In genomic region chrX:69505772-69506616, GRCh38 we compare ENCODE assay signal across 16 cellular contexts. TPM values are rescaled to one million over a fixed set of nuclear protein-coding genes. Genes with fewer than 3 reads are reported as not detected.
A peak's percentile ranks its signal among the peaks of the same experiment; 100 is the strongest.
DNase-seq lines count a peak whose midpoint lies in the region; ATAC-seq, FAIRE-seq and TF ChIP-seq lines count a peak whose summit lies in the region.
"Had no signal": no experiment of that assay in that cellular context is flagged by ENCODE, and none has a peak within 500 bp of the region (broad histone marks: within the 10 kb centered on the region; RNA-seq: fewer than 3 reads in every experiment).

No MANE protein-coding gene starts in this region.

- DNase-seq in HepG2 (ENCODE audit: low spot score) (no peak), right lobe of liver (no peak), vagina (ENCODE audit: extremely low spot score in 2 of 2) (peak; percentile 49 to 77), NCI-H1930 (lab: John Stamatoyannopoulos, UW) (no peak), NCI-H524 treated with DMSO at 0.1 percent for 48 hours (lab: John Stamatoyannopoulos, UW) (no peak), NCI-H510A treated with DMSO at 0.1 percent for 48 hours (lab: John Stamatoyannopoulos, UW) (no peak)
- DNase-seq: foreskin melanocyte, midbrain, NCI-H1048, NCI-H748 treated with DMSO at 0.1 percent for 48 hours had no signal

- peak overlapping the region; percentile 61 for H3K4me2 ChIP-seq in HepG2 (ENCODE audit: low read depth, low read length)

- peaks cover 12% of the 10 kb centered on the region for H3K27me3 Mint-ChIP-seq in brain

- H4K20me1 ChIP-seq in HepG2 (ENCODE audit: insufficient read depth, low read length), result 0 out of 2 replicates have a peak, but pooled peaks cover 3% of the 10 kb centered on the region

- intact Hi-C loops in HepG2 (cut with micrococcal nuclease; ENCODE audit: unreplicated experiment), result loop anchor here (2.0 kb wide), 1 partner anchor 109 kb away; no protein-coding TSS in a partner anchor
- intact Hi-C loops in right lobe of liver (cut with DNase I), result no loop called here
- intact Hi-C loops in vagina (cut with DNase I), result no loop called here

- TF ChIP-seq CTCF in HepG2 (CRISPR knock-in tag; IDR thresholded peaks at IDR 0.05), result no peak
- TF ChIP-seq CTCF in right lobe of liver (IDR thresholded peaks at IDR 0.05), result no peak
- TF ChIP-seq CTCF in brain (conservative IDR thresholded peaks at IDR 0.05), result no peak
- no peak for TF ChIP-seq CTCF in vagina (IDR thresholded peaks at IDR 0.05)

- no peaks in the 10 kb centered on the region for H3K36me3 ChIP-seq in HepG2 (replicated peaks in 1 of 2; ENCODE audit: control insufficient read depth in 1 of 2, insufficient read depth in 2 of 2, low read length in 2 of 2)
- no peaks in the 10 kb centered on the region for H3K36me3 ChIP-seq in right lobe of liver
- no peaks in the 10 kb centered on the region for H3K36me3 ChIP-seq in vagina

- in situ Hi-C loops in HepG2 (cut with HindIII; ENCODE audit: extremely low pct_ligation_motif_present, low pct_unique_long_range_greater_than_20kb), result no loop called here

- CTCF ChIA-PET in HepG2 (lab: Yijun Ruan, JAX; ENCODE audit: low intra/inter-chr PET ratio, low total read pairs), result no interaction called here

- TF ChIP-seq EP300 in HepG2 (IDR thresholded peaks at IDR 0.05; ENCODE audit: low read depth in 2 of 2, low read length in 2 of 2) (no peak), HepG2 (CRISPR knock-in tag; IDR thresholded peaks at IDR 0.05; ENCODE audit: borderline replicate concordance) (no peak)

- peaks cover 45% of the 10 kb centered on the region for H3K4me1 ChIP-seq in HepG2 (ENCODE audit: insufficient read depth, low read length)
- H3K4me1 ChIP-seq in right lobe of liver, result no peaks in the 10 kb centered on the region
- peaks cover 6% of the 10 kb centered on the region for H3K4me1 ChIP-seq in vagina

- POLR2A ChIA-PET in HepG2 (lab: Yijun Ruan, JAX), result no interaction called here

- no peak overlapping the region for H2AFZ ChIP-seq in HepG2 (ENCODE audit: low read length)

- no TSS peak for BruUV-seq in HepG2 (replicated peaks; lab: Mats Ljungman, UMichigan)

- H3K27ac ChIP-seq in HepG2 (ENCODE audit: extremely low read length, insufficient read depth, low read length), result no peak overlapping the region
- no peak overlapping the region for H3K27ac ChIP-seq in right lobe of liver
- no peak overlapping the region for H3K27ac ChIP-seq in vagina
- H3K27ac ChIP-seq: skin epidermis had no signal

- peaks cover 6% of the 10 kb centered on the region for H3K79me2 ChIP-seq in HepG2 (ENCODE audit: insufficient read depth, low read length)

- FAIRE-seq in HepG2 (lab: Jason Lieb, UNC), result no peak
- FAIRE-seq: GM19239 had no signal

- peak overlapping the region in 2 of 5 experiments; percentile 48 to 69 for H3K27ac Mint-ChIP-seq in brain

- peaks cover 31% of the 10 kb centered on the region for H3K4me1 Mint-ChIP-seq in brain
- H3K4me1 Mint-ChIP-seq: CD14-positive monocyte; central memory CD8-positive, alpha-beta T cell had no signal

- H3K4me3 ChIP-seq in HepG2 (replicated peaks in 1 of 3; ENCODE audit: insufficient read depth in 1 of 3, low read depth in 2 of 3, low read length in 3 of 3) (peak overlapping the region; percentile 54 to 75 (median 63); a peak in 4 of 6 replicates), right lobe of liver (no peak overlapping the region), iPS-18c (ENCODE audit: insufficient read depth, low read depth, low read length) (peak overlapping the region; percentile 46), vagina (no peak overlapping the region)
- H3K4me3 ChIP-seq: skin epidermis had no signal

- no CpG with 5 or more reads among the region's 36 CpGs for WGBS in HepG2 (ENCODE audit: low lambda C conversion rate)
- WGBS in right lobe of liver (ENCODE audit: insufficient coverage, low coverage, low lambda C conversion rate, missing lambda C conversion rate), result 59% methylated on average over 17 of the region's 36 CpGs

- peaks cover 0 to 7% (median 0%) of the 10 kb centered on the region in 5 experiments for H3K9me3 Mint-ChIP-seq in brain
- H3K9me3 Mint-ChIP-seq: central memory CD8-positive, alpha-beta T cell had no signal

- peak overlapping the region; percentile 77 to 90 (median 87) for H3K4me3 Mint-ChIP-seq in brain
- H3K4me3 Mint-ChIP-seq: central memory CD8-positive, alpha-beta T cell had no signal

- H3K27me3 ChIP-seq in HepG2 (ENCODE audit: control insufficient read depth in 1 of 2, insufficient read depth in 2 of 2, low read length in 2 of 2) (no peaks in the 10 kb centered on the region), right lobe of liver (no peaks in the 10 kb centered on the region), vagina (no peaks in the 10 kb centered on the region)

- no peak for TF ChIP-seq RAD21 in HepG2 (CRISPR knock-in tag; IDR thresholded peaks at IDR 0.05)

- peak; percentile 8; the same call in 1 of the 3 replicates for ATAC-seq in HepG2
- no peak for ATAC-seq in right lobe of liver

- H3K9ac ChIP-seq in HepG2 (ENCODE audit: insufficient read depth, low read depth, low read length), result no peak overlapping the region

- TF ChIP-seq POLR2A in HepG2 (IDR thresholded peaks at IDR 0.05; ENCODE audit: insufficient read depth in 1 of 2, low read depth in 2 of 2, low read length in 2 of 2), result no peak
- TF ChIP-seq POLR2A in right lobe of liver (IDR thresholded peaks at IDR 0.05), result no peak
- TF ChIP-seq POLR2A in vagina (IDR thresholded peaks at IDR 0.05), result no peak

- H3K9me3 ChIP-seq in HepG2 (ENCODE audit: low read length), result no peaks in the 10 kb centered on the region
- H3K9me3 ChIP-seq in right lobe of liver, result no peaks in the 10 kb centered on the region
- H3K9me3 ChIP-seq in iPS-18c (ENCODE audit: control insufficient read depth, insufficient read depth, low read length), result peaks cover 8% of the 10 kb centered on the region
- no peaks in the 10 kb centered on the region for H3K9me3 ChIP-seq in vagina

- H3K36me3 Mint-ChIP-seq in brain, result no peaks in the 10 kb centered on the region
- H3K36me3 Mint-ChIP-seq: CD14-positive monocyte had no signal

TF ChIP-seq in HepG2, 621 proteins besides CTCF, POLR2A, EP300 and RAD21:
- TF ChIP-seq CHD2 (IDR thresholded peaks at IDR 0.05; ENCODE audit: low read depth, low read length), result no peak
- no peak for TF ChIP-seq TAF15 (IDR thresholded peaks at IDR 0.05; ENCODE audit: low read depth, low read length, poor library complexity, severe bottlenecking)

RNA-seq across cellular contexts. Expression of gene NALF2, which starts 1.9 kb away (rescaled TPM):
- total RNA-seq in HepG2 (2016; rRNA removed; fragmentation: Illumina TruSeq; extraction: Trizol) (3.0 and 4.0 TPM in 2 replicates), right lobe of liver (under 1 TPM; 0.13 to 0.40 (median 0.20) TPM), vagina (0.49 TPM)
- 0.51 and 0.53 TPM in 2 replicates for total RNA-seq in HepG2 (2016; cell fraction: cytosol; rRNA removed; fragmentation: Illumina TruSeq; extraction: Trizol; ENCODE audit: low read depth)
- total RNA-seq in HepG2 (2016; cell fraction: insoluble cytoplasmic fraction; rRNA removed; fragmentation: Illumina TruSeq; extraction: Trizol), result 2.9 and 4.3 TPM in 2 replicates
- 2.2 and 2.4 TPM in 2 replicates for total RNA-seq in HepG2 (2016; cell fraction: membrane; rRNA removed; fragmentation: Illumina TruSeq; extraction: Trizol)
- 2.8 and 3.2 TPM in 2 replicates for total RNA-seq in HepG2 (2016; cell fraction: nucleus; rRNA removed; fragmentation: Illumina TruSeq; extraction: Trizol)
- polyA plus RNA-seq in HepG2 (2011; rRNA removed) (2.2 and 2.3 TPM in 2 replicates), brain (ENCODE audit: insufficient read depth, low read depth, low replicate concordance) (4.8 TPM)
- 1.9 and 2.0 TPM in 2 replicates for polyA plus RNA-seq in HepG2 (2011; cell fraction: cytosol; rRNA removed)
- polyA plus RNA-seq in HepG2 (2011; cell fraction: nucleus; rRNA removed), result 1.9 and 2.1 TPM in 2 replicates
- polyA plus RNA-seq in HepG2 (2012), result 2.1 and 3.3 TPM in 2 replicates
- 0.44 TPM in 2 replicates for polyA plus RNA-seq in HepG2 (2016; cell fraction: cytosol; fragmentation: Illumina TruSeq; extraction: Trizol; ENCODE audit: low read depth)
- 4.5 and 5.5 TPM in 2 replicates for polyA plus RNA-seq in HepG2 (2016; cell fraction: insoluble cytoplasmic fraction; fragmentation: Illumina TruSeq; extraction: Trizol; ENCODE audit: low read depth)
- polyA plus RNA-seq in HepG2 (2016; cell fraction: membrane; fragmentation: Illumina TruSeq; extraction: Trizol; ENCODE audit: low read depth), result 1.8 and 2.0 TPM in 2 replicates
- polyA plus RNA-seq in HepG2 (2016; cell fraction: nucleus; fragmentation: Illumina TruSeq; extraction: Trizol; ENCODE audit: insufficient read depth, low read depth), result 5.1 and 5.2 TPM in 2 replicates
- 2.7 TPM in 1 of 2 replicates, not detected in the other for polyA minus RNA-seq in HepG2 (2011; rRNA and poly(A)+ RNA removed; ENCODE audit: low replicate concordance)
- 1.5 and 1.8 TPM in 2 replicates for polyA minus RNA-seq in HepG2 (2011; cell fraction: cytosol; rRNA and poly(A)+ RNA removed)
- 1.7 TPM in 2 replicates for polyA minus RNA-seq in HepG2 (2011; cell fraction: nucleus; rRNA and poly(A)+ RNA removed)
- polyA plus RNA-seq: CD14-positive monocyte had no signal

Comparison
In these comparisons a context has a peak if more than half of its experiments do, and no peak if none do; other contexts are left out.
1. H3K4me3 ChIP-seq: peak in HepG2 (3 of 3) and iPS-18c (single experiment); none in right lobe of liver (0 of 3) and vagina (0 of 2).
2. DNase-seq: peak in vagina (2 of 2); none in HepG2 (single experiment), right lobe of liver (0 of 3), NCI-H1930 (0 of 2), NCI-H524 treated with DMSO at 0.1 percent for 48 hours (single experiment) and NCI-H510A treated with DMSO at 0.1 percent for 48 hours (single experiment).